ENCODE assay signal across 15 cellular contexts in the genomic region with DNA sequence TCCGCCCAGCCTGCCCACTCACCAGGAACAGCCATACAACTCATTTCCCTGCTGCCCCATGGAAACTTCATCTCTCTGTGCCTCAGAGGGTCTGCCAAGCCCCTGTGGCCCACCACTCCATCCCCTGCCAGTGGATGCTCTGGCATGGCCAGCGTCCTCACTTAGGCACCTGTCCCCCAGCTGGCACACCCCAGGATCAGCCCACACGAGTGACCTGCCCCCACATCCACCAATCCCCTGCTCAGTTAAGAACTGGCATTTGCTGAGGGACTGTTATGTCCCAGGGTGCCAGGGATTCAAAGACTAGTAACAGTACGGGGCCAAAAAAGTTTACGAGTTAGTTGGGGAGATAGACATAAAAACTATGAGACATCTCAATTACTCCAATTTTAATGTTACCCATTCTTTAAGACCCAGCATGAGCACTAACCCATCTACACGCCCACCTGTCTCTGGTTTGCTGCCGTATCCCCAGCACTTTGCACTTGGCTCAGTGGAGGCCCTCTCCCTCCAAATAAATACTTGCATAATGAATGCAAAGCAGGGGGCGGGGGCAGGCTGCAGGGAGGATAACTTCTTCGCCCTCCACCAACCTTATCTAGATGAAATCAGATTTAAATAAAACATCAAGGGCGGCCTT. TPM values are rescaled to one million over a fixed set of nuclear protein-coding genes. Genes with fewer than 3 reads are reported as not detected.
DNase-seq lines count a peak whose midpoint lies in the region; ATAC-seq and TF ChIP-seq lines count a peak whose summit lies in the region.
"Had no signal": no experiment of that assay in that cellular context is flagged by ENCODE, and none has a peak within 500 bp of the region (broad histone marks: within the 10 kb centered on the region; RNA-seq: fewer than 3 reads in every experiment).

No MANE protein-coding gene starts in this region.

- H3K36me3 Mint-ChIP-seq in WTC11 (no peaks in the 10 kb centered on the region), Caco-2 (ENCODE audit: insufficient read depth, unreplicated experiment) (peaks cover 6% of the 10 kb centered on the region)
- H3K36me3 Mint-ChIP-seq in activated naive CD8-positive, alpha-beta T cell treated with anti-CD3 and anti-CD28 coated beads, Interleukin-2, amount 50 U/mL, for 24 hours (ENCODE audit: low read depth): no peaks in the 10 kb centered on the region

- POLR2A ChIA-PET in WTC11 (lab: Charles Lee): interaction anchor here (0.6 kb wide), 1 partner anchor 217 kb away, joined by 9 read pairs; no protein-coding TSS in a partner anchor
- POLR2A ChIA-PET in Caco-2 (lab: Charles Lee): no interaction called here

- H3K79me1 ChIP-seq in neuronal stem cell (ENCODE audit: low read depth, low read length): no peaks in the 10 kb centered on the region

- H2AK5ac ChIP-seq in neuronal stem cell (ENCODE audit: low read depth, low read length): peak overlapping the region; percentile 5

- no peak overlapping the region for H3K4me2 ChIP-seq in neuronal stem cell (ENCODE audit: insufficient read depth, low read length, poor library complexity, severe bottlenecking)

- no peaks in the 10 kb centered on the region for H3K9me3 ChIP-seq in neuronal stem cell (replicated peaks in 1 of 2; ENCODE audit: control insufficient read depth in 2 of 2, insufficient read depth in 1 of 2, low read depth in 1 of 2, low read length in 2 of 2)
- H3K9me3 ChIP-seq in Caco-2: no peaks in the 10 kb centered on the region

- H3K27me3 Mint-ChIP-seq in WTC11 (ENCODE audit: low read depth): peaks cover 22% of the 10 kb centered on the region
- no peaks in the 10 kb centered on the region for H3K27me3 Mint-ChIP-seq in activated naive CD8-positive, alpha-beta T cell treated with anti-CD3 and anti-CD28 coated beads, Interleukin-2, amount 50 U/mL, for 24 hours
- H3K27me3 Mint-ChIP-seq in Caco-2 (ENCODE audit: insufficient read depth, unreplicated experiment): no peaks in the 10 kb centered on the region

- no peak overlapping the region for H2BK5ac ChIP-seq in neuronal stem cell (ENCODE audit: low read length)

- H4K8ac ChIP-seq in neuronal stem cell (ENCODE audit: low read depth, low read length): no peak overlapping the region

- TF ChIP-seq CTCF in WTC11 (IDR thresholded peaks at IDR 0.05) (no peak), Caco-2 (IDR thresholded peaks at IDR 0.05; ENCODE audit: insufficient read depth in 1 of 2, low read depth in 1 of 2, low read length in 1 of 2, severe bottlenecking in 1 of 2, unreplicated experiment in 1 of 2) (no peak)

- no CpG with 5 or more reads among the region's 10 CpGs for WGBS in neuronal stem cell (ENCODE audit: extremely low coverage in 2 of 2, insufficient read length in 2 of 2, insufficient replicate concordance in 1 of 2), 2 donors

- no peak overlapping the region for H3K18ac ChIP-seq in neuronal stem cell (ENCODE audit: low read length)

- no peak overlapping the region for H3K9ac ChIP-seq in neuronal stem cell (ENCODE audit: low read depth, low read length, poor library complexity)

- intact Hi-C loops in Caco-2 (cut with micrococcal nuclease; ENCODE audit: unreplicated experiment): no loop called here

- no peak overlapping the region for H3K27ac Mint-ChIP-seq in WTC11
- H3K27ac Mint-ChIP-seq in activated naive CD8-positive, alpha-beta T cell treated with anti-CD3 and anti-CD28 coated beads, Interleukin-2, amount 50 U/mL, for 24 hours: no peak overlapping the region
- no peak overlapping the region for H3K27ac Mint-ChIP-seq in Caco-2 (ENCODE audit: unreplicated experiment)
- H3K27ac Mint-ChIP-seq: CD8-positive, alpha-beta T cell had no signal

- no peak overlapping the region for H2AFZ ChIP-seq in neuronal stem cell (ENCODE audit: low read length)

- CTCF ChIA-PET in WTC11 (lab: Charles Lee) (interaction anchor here (1.0 to 2.4 kb wide), 6 partner anchors 62 to 154 kb away, joined by 3 to 12 read pairs (median 4); a partner anchor contains a TSS), Caco-2 (lab: Charles Lee) (no interaction called here)

- no peak overlapping the region for H2BK120ac ChIP-seq in neuronal stem cell (ENCODE audit: low read depth, low read length)

- H2BK15ac ChIP-seq in neuronal stem cell (ENCODE audit: low read length): no peak overlapping the region

- DNase-seq in H7 (peak; percentile 60), WTC11 (ENCODE audit: low spot score) (no peak), neuronal stem cell (ENCODE audit: low spot score) (no peak), Caco-2 (no peak), NCI-H1417 treated with DMSO at 0.1 percent for 48 hours (lab: John Stamatoyannopoulos, UW) (no peak), SHP77 (lab: John Stamatoyannopoulos, UW) (no peak)
- DNase-seq in activated naive CD8-positive, alpha-beta T cell treated with anti-CD3 and anti-CD28 coated beads, Interleukin-2, amount 50 U/mL, for 24 hours: no peak
- DNase-seq: AML-193; CD8-positive, alpha-beta T cell; DMS 273 treated with DMSO at 0.1 percent for 48 hours; DMS53; DND-41; EL; KG1 had no signal

- H3K4me1 Mint-ChIP-seq in WTC11 (peaks cover 22% of the 10 kb centered on the region), Caco-2 (ENCODE audit: low read depth, unreplicated experiment) (peaks cover 10% of the 10 kb centered on the region)
- H3K4me1 Mint-ChIP-seq in activated naive CD8-positive, alpha-beta T cell treated with anti-CD3 and anti-CD28 coated beads, Interleukin-2, amount 50 U/mL, for 24 hours: no peaks in the 10 kb centered on the region

- H3K4me1 ChIP-seq in neuronal stem cell (ENCODE audit: control insufficient read depth in 2 of 2, insufficient read depth in 1 of 2, low read depth in 1 of 2, low read length in 2 of 2) (peaks cover 0 to 2% of the 10 kb centered on the region in 2 donors), Caco-2 (peaks cover 8% of the 10 kb centered on the region; the same call in 1 of the 2 replicates)

- no peak overlapping the region for H3K14ac ChIP-seq in neuronal stem cell (ENCODE audit: low read length)

- H3K4me3 ChIP-seq in H7 (ENCODE audit: insufficient read depth, low read depth, low read length) (no peak overlapping the region), neuronal stem cell (ENCODE audit: low read length in 2 of 2) (no peak overlapping the region), Caco-2 (ENCODE audit: low read depth, low read length) (no peak overlapping the region)
- H3K4me3 ChIP-seq: GM12878 had no signal

- H3K9me3 Mint-ChIP-seq in WTC11 (no peaks in the 10 kb centered on the region), Caco-2 (ENCODE audit: unreplicated experiment) (no peaks in the 10 kb centered on the region)
- H3K9me3 Mint-ChIP-seq in activated naive CD8-positive, alpha-beta T cell treated with anti-CD3 and anti-CD28 coated beads, Interleukin-2, amount 50 U/mL, for 24 hours: no peaks in the 10 kb centered on the region
- H3K9me3 Mint-ChIP-seq: CD8-positive, alpha-beta T cell had no signal

- H3K36me3 ChIP-seq in H7 (replicated peaks; ENCODE audit: control insufficient read depth, insufficient read depth, low read length) (no peaks in the 10 kb centered on the region), neuronal stem cell (replicated peaks in 1 of 2; ENCODE audit: control insufficient read depth in 2 of 2, insufficient read depth in 2 of 2, low read length in 2 of 2) (peaks cover 0 to 2% of the 10 kb centered on the region in 2 donors), Caco-2 (ENCODE audit: control insufficient read depth, insufficient read depth, low read length) (no peaks in the 10 kb centered on the region)

- H4K91ac ChIP-seq in neuronal stem cell (ENCODE audit: low read depth, low read length, poor library complexity): no peak overlapping the region

- peaks cover 10% of the 10 kb centered on the region for H3K27me3 ChIP-seq in H7 (ENCODE audit: control insufficient read depth, insufficient read depth, low read length)
- H3K27me3 ChIP-seq in neuronal stem cell (ENCODE audit: control insufficient read depth in 3 of 3, insufficient read depth in 3 of 3, low read depth in 1 of 3, low read length in 3 of 3): peaks cover 0 to 7% (median 4%) of the 10 kb centered on the region in 3 experiments
- H3K27me3 ChIP-seq in Caco-2 (replicated peaks; ENCODE audit: control insufficient read depth, insufficient read depth, low read length): no peaks in the 10 kb centered on the region

- no peak overlapping the region for H2BK12ac ChIP-seq in neuronal stem cell (ENCODE audit: low read length)

- peak overlapping the region; percentile 1 for H3K23ac ChIP-seq in neuronal stem cell (ENCODE audit: low read depth, low read length, poor library complexity)

- H3K4ac ChIP-seq in neuronal stem cell (ENCODE audit: low read length): no peak overlapping the region

- peak; percentile 32; the same call in 1 of the 2 replicates for ATAC-seq in WTC11
- ATAC-seq in activated naive CD8-positive, alpha-beta T cell treated with anti-CD3 and anti-CD28 coated beads, Interleukin-2, amount 50 U/mL, for 24 hours: no peak
- ATAC-seq: CD8-positive, alpha-beta T cell; GM12878 had no signal

- H3K27ac ChIP-seq in neuronal stem cell (replicated peaks; ENCODE audit: low read length): no peak overlapping the region

- BruUV-seq in Caco-2 (replicated peaks; lab: Mats Ljungman, UMichigan): no TSS peak

- H3K4me3 Mint-ChIP-seq in WTC11 (no peak overlapping the region), Caco-2 (ENCODE audit: unreplicated experiment) (no peak overlapping the region)
- no peak overlapping the region for H3K4me3 Mint-ChIP-seq in activated naive CD8-positive, alpha-beta T cell treated with anti-CD3 and anti-CD28 coated beads, Interleukin-2, amount 50 U/mL, for 24 hours
- H3K4me3 Mint-ChIP-seq: CD8-positive, alpha-beta T cell had no signal

RNA-seq across cellular contexts. Expression of a gene that starts 11.6 kb away (rescaled TPM):
- total RNA-seq in H7 (2014; rRNA removed; shearing (Covaris generic)): 45.7 and 47.4 TPM in 2 replicates
- 40.7 to 49.1 TPM (median 41.5 TPM) in 3 replicates for total RNA-seq in WTC11 (2021)
- 13.7 TPM for polyA plus RNA-seq in neuronal stem cell (2013, experiment 1 of 2)
- polyA plus RNA-seq in neuronal stem cell (2013, experiment 2 of 2): 14.1 TPM
- 25.9 and 28.1 TPM in 2 replicates for total RNA-seq in Caco-2 (2022)

RNA-seq across cellular contexts. Expression of a gene that starts 23.6 kb away (rescaled TPM):
- total RNA-seq in H7 (2014; rRNA removed; shearing (Covaris generic)): 28.6 and 31.4 TPM in 2 replicates
- total RNA-seq in WTC11 (2021) (82.2 to 96.1 TPM (median 89.3 TPM) in 3 replicates), Caco-2 (2022) (74.5 and 76.6 TPM in 2 replicates)
- polyA plus RNA-seq in neuronal stem cell (2013, experiment 1 of 2): 22.3 TPM
- 23.4 TPM for polyA plus RNA-seq in neuronal stem cell (2013, experiment 2 of 2)

RNA-seq across cellular contexts. Expression of a gene that starts 41.6 kb away (rescaled TPM):
- 11.7 and 15.2 TPM in 2 replicates for total RNA-seq in H7 (2014; rRNA removed; shearing (Covaris generic))
- 21.3 to 29.5 TPM (median 26.2 TPM) in 3 replicates for total RNA-seq in WTC11 (2021)
- 24.1 TPM for polyA plus RNA-seq in neuronal stem cell (2013, experiment 1 of 2)
- polyA plus RNA-seq in neuronal stem cell (2013, experiment 2 of 2): 23.7 TPM
- total RNA-seq in Caco-2 (2022): 17.0 and 19.6 TPM in 2 replicates

RNA-seq across cellular contexts. Expression of a gene that starts 46.7 kb away (rescaled TPM):
- total RNA-seq in H7 (2014; rRNA removed; shearing (Covaris generic)): 72.2 and 104 TPM in 2 replicates
- total RNA-seq in WTC11 (2021) (58.7 to 73.4 TPM (median 64.6 TPM) in 3 replicates), Caco-2 (2022) (67.5 and 74.7 TPM in 2 replicates)
- 81.2 TPM for polyA plus RNA-seq in neuronal stem cell (2013, experiment 1 of 2)
- polyA plus RNA-seq in neuronal stem cell (2013, experiment 2 of 2): 77.0 TPM
